ENCODE assay signal across 9 cellular contexts in the genomic region with DNA sequence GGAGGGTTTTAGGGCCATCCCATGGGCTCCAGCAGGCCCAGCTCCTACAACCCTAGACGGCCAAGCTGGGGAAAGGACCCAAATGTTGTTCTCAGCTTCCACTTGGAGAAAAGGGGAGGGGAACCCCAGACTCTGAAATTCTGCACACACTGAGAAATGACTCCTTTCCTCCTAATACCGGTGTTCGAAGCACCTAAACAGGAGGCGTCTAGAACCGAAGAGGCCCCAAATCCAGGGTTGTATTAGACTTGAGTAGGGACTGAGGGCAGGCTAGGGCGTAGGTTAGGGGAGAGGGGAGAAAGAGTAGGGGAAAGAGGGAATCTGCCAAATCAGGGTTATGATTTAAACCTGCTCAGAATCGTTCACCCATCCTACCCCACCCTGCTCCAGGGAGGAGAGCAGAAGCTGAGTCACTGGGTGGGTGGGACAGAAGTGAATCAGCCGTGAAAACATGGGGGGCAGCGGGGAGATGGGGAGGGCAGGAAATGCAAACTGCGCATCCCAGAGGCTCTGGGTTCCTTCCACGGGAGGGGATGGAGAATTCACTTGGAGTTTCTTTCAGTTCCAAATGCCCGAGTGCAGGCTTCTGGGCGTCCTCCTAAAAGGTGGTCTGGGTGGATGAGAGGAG. TPM values are rescaled to one million over a fixed set of nuclear protein-coding genes. Genes with fewer than 3 reads are reported as not detected.
DNase-seq lines count a peak whose midpoint lies in the region; ATAC-seq and TF ChIP-seq lines count a peak whose summit lies in the region.
"Had no signal": no experiment of that assay in that cellular context is flagged by ENCODE, and none has a peak within 500 bp of the region (broad histone marks: within the 10 kb centered on the region; RNA-seq: fewer than 3 reads in every experiment).

No MANE protein-coding gene starts in this region.

- ATAC-seq in lower lobe of right lung (peak in 1 of 2 donors; percentile 8), thoracic aorta (ENCODE audit: insufficient number of reproducible peaks, low FRiP score, low read depth) (peak; percentile 34)

- H3K4me1 ChIP-seq in SJCRH30 (peaks cover 9% of the 10 kb centered on the region), lower lobe of right lung (peaks cover 45% of the 10 kb centered on the region), thoracic aorta (ENCODE audit: control insufficient read depth in 1 of 2, low read depth in 2 of 2) (peaks cover 10 to 58% of the 10 kb centered on the region in 2 donors)

- DNase-seq in GM03348 (ENCODE audit: low spot score) (peak; percentile 87), SJCRH30 (peak; percentile 36 to 40), lower lobe of right lung (no peak), thoracic aorta (ENCODE audit: low spot score) (peak; percentile 64), NCI-H2171 (lab: John Stamatoyannopoulos, UW) (no peak), medulla oblongata (ENCODE audit: extremely low spot score) (no peak), NCI-H2227 (lab: John Stamatoyannopoulos, UW; ENCODE audit: unreplicated experiment) (no peak)

- TF ChIP-seq CTCF in lower lobe of right lung (IDR thresholded peaks at IDR 0.05) (no peak), thoracic aorta (IDR thresholded peaks at IDR 0.05) (no peak)

- H3K9me3 ChIP-seq in SJCRH30 (replicated peaks) = no peaks in the 10 kb centered on the region
- no peaks in the 10 kb centered on the region for H3K9me3 ChIP-seq in lower lobe of right lung
- H3K9me3 ChIP-seq in thoracic aorta = no peaks in the 10 kb centered on the region

- no peaks in the 10 kb centered on the region for H3K27me3 ChIP-seq in SJCRH30
- H3K27me3 ChIP-seq in lower lobe of right lung (ENCODE audit: low read depth) = no peaks in the 10 kb centered on the region
- H3K27me3 ChIP-seq in thoracic aorta (replicated peaks; ENCODE audit: insufficient read depth) = no peaks in the 10 kb centered on the region

- H3K36me3 ChIP-seq in SJCRH30 (no peaks in the 10 kb centered on the region), lower lobe of right lung (no peaks in the 10 kb centered on the region), thoracic aorta (peaks cover 15% of the 10 kb centered on the region)

- H3K4me3 ChIP-seq in SJCRH30 (peak overlapping the region; percentile 67), lower lobe of right lung (peak overlapping the region; percentile 62), thoracic aorta (peak overlapping the region; percentile 92)

- intact Hi-C loops in lower lobe of right lung (cut with DNase I) = no loop called here

- peak overlapping the region; percentile 51 for H3K27ac ChIP-seq in SJCRH30
- peak overlapping the region; percentile 77 for H3K27ac ChIP-seq in cingulate gyrus (ENCODE audit: low read depth, low read length)
- peak overlapping the region; percentile 78 for H3K27ac ChIP-seq in lower lobe of right lung
- H3K27ac ChIP-seq in thoracic aorta = peak overlapping the region; percentile 94 to 98

RNA-seq across cellular contexts. Expression of a gene that starts 1.0 kb away (rescaled TPM):
- total RNA-seq in SJCRH30 (2014; rRNA removed; shearing (Covaris generic)) = 11.5 and 13.0 TPM in 2 replicates
- total RNA-seq in lower lobe of right lung = 58.5 TPM
- 1,000 to 10,000 TPM; 1,999 to 2,150 TPM for total RNA-seq in thoracic aorta

RNA-seq across cellular contexts. Expression of a gene that starts 4.8 kb away (rescaled TPM):
- total RNA-seq in SJCRH30 (2014; rRNA removed; shearing (Covaris generic)) = not detected in 2 replicates
- not detected for total RNA-seq in lower lobe of right lung
- total RNA-seq in thoracic aorta = under 1 TPM; 0.81 to 0.99 TPM
- total RNA-seq: SK-MEL-5 had no signal

RNA-seq across cellular contexts. Expression of a gene that starts 19.3 kb away (rescaled TPM):
- total RNA-seq in SJCRH30 (2014; rRNA removed; shearing (Covaris generic)) = 8.9 and 10.4 TPM in 2 replicates
- 47.9 TPM for total RNA-seq in lower lobe of right lung
- total RNA-seq in thoracic aorta = 10 to 100 TPM; 68.0 to 94.8 TPM

RNA-seq across cellular contexts. Expression of a gene that starts 48.6 kb away (rescaled TPM):
- total RNA-seq in SJCRH30 (2014; rRNA removed; shearing (Covaris generic)) = 13.3 and 16.1 TPM in 2 replicates
- total RNA-seq in lower lobe of right lung (186 TPM), thoracic aorta (100 to 1,000 TPM; 292 to 307 TPM)

Comparison
In these comparisons a context has a peak if more than half of its experiments do, and no peak if none do; other contexts are left out.
1. DNase-seq: peak in GM03348 (single experiment), SJCRH30 (2 of 2) and thoracic aorta (single experiment); none in lower lobe of right lung (single experiment), NCI-H2171 (single experiment), medulla oblongata (single experiment) and NCI-H2227 (single experiment).
2. RNA of a gene that starts 1.0 kb away (total RNA-seq): 1,999 to 2,150 TPM in thoracic aorta; 58.5 TPM in lower lobe of right lung (single experiment) and 11.5 to 13.0 TPM in SJCRH30; every median in the first group is over 10 times any median in the second.
3. Peak in every context shown above with its lines, with median percentiles within 50 percentile points of each other: H3K27ac ChIP-seq and H3K4me3 ChIP-seq.